In the genomic region with DNA sequence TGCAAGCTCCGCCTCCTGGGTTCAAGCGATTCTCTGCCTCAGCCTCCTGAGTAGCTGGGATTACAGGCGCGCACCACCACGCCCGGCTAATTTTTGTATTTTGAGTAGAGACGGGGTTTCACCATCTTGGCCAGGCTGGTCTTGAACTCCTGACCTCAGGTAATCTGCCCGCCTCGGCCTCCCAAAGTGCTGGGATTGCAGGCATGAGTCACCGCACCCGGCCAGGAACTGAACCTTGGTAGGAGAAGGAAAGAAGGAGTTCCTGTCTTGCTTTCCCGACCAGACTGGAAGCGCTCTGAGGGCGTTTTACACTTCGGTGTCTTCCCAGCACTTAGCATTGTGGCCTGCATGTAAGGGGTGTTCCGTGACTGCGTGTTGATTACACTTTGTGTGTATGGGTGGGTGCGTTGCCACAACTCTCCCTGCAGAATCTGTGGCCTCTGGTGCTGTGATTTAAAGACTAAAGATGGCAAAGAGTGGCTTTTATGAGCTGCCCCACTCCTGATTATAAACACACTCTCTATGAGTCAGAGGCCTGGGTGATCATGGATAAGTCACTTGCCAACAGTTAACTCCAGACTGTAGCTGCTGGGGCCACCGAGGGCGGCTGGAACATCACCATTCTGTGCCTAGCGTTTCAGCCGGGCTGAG, we compare ENCODE assay signal across 8 cellular contexts. TPM values are rescaled to one million over a fixed set of nuclear protein-coding genes. Genes with fewer than 3 reads are reported as not detected.
DNase-seq lines count a peak whose midpoint lies in the region; ATAC-seq and TF ChIP-seq lines count a peak whose summit lies in the region.
"Not testable (repeated sequence)": the region's sequence is repeated elsewhere in the genome, so short reads cannot be mapped to it uniquely, and the experiment has no call there.

No MANE protein-coding gene starts in this region.

- WGBS in gastroesophageal sphincter (ENCODE audit: low coverage in 1 of 2), 2 donors, result 92 to 93% methylated on average over 9 to 11 of the region's 22 CpGs
- 82 to 92% (median 83%) methylated on average over 22 of the region's 22 CpGs for WGBS in stomach, 5 donors

- CTCF ChIA-PET in CD8-positive, alpha-beta memory T cell (lab: Charles Lee), result interaction anchor here (0.8 kb wide), 1 partner anchor 91 kb away, joined by 3 read pairs; no protein-coding TSS in a partner anchor
- CTCF ChIA-PET in T-cell (lab: Charles Lee), result not testable (repeated sequence)

- H3K36me3 Mint-ChIP-seq in CD8-positive, alpha-beta memory T cell, result peaks cover 0 to 50% (median 11%) of the 10 kb centered on the region in 3 donors
- H3K36me3 Mint-ChIP-seq in T-cell, result peaks cover 18% of the 10 kb centered on the region

- H3K4me1 ChIP-seq in ACC112 (ENCODE audit: control insufficient read depth, insufficient read depth, low read length, unreplicated experiment) (peaks cover 64% of the 10 kb centered on the region), colonic mucosa (peaks cover 15% of the 10 kb centered on the region), gastroesophageal sphincter (peaks cover 0 to 87% (median 11%) of the 10 kb centered on the region in 3 donors), mucosa of descending colon (ENCODE audit: low read depth) (peaks cover 19% of the 10 kb centered on the region), stomach (peaks cover 45 to 85% (median 68%) of the 10 kb centered on the region in 4 donors)
- H3K4me1 ChIP-seq in CD8-positive, alpha-beta memory T cell (ENCODE audit: insufficient read depth, low read length), result peaks cover 36% of the 10 kb centered on the region

- peaks cover 29 to 53% (median 41%) of the 10 kb centered on the region in 3 donors for H3K4me1 Mint-ChIP-seq in CD8-positive, alpha-beta memory T cell
- H3K4me1 Mint-ChIP-seq in T-cell, result peaks cover 52 to 55% (median 54%) of the 10 kb centered on the region in 3 donors

- H3K27me3 Mint-ChIP-seq in CD8-positive, alpha-beta memory T cell; T-cell: not testable (repeated sequence)

- not testable (repeated sequence) for TF ChIP-seq EP300 in gastroesophageal sphincter (IDR thresholded peaks at IDR 0.05); stomach (IDR thresholded peaks at IDR 0.05)

- not testable (repeated sequence) for TF ChIP-seq POLR2A in gastroesophageal sphincter (IDR thresholded peaks at IDR 0.05); stomach (IDR thresholded peaks at IDR 0.05)

- not testable (repeated sequence) for DNase-seq in CD8-positive, alpha-beta memory T cell; T-cell; colonic mucosa; mucosa of descending colon; stomach
- DNase-seq in M059J (ENCODE audit: low read depth), result peak; percentile 92

- peaks cover 13% of the 10 kb centered on the region for H3K79me2 ChIP-seq in ACC112 (ENCODE audit: control insufficient read depth, insufficient read depth, low read length, unreplicated experiment)

- POLR2A ChIA-PET in CD8-positive, alpha-beta memory T cell (lab: Charles Lee); T-cell (lab: Charles Lee): not testable (repeated sequence)

- not testable (repeated sequence) for ATAC-seq in T-cell (replicated peaks in 1 of 4); gastroesophageal sphincter
- ATAC-seq in mucosa of descending colon, result peak; percentile 25

- intact Hi-C loops in colonic mucosa (cut with DNase I), result loop anchor here (5.0 kb wide), 1 partner anchor 95 kb away; no protein-coding TSS in a partner anchor
- intact Hi-C loops in mucosa of descending colon (cut with DNase I, micrococcal nuclease); stomach (cut with DNase I; ENCODE audit: low total_unique reads): not testable (repeated sequence)

- H3K27ac Mint-ChIP-seq in CD8-positive, alpha-beta memory T cell, result peak overlapping the region in 6 of 8 donors; percentile 7 to 87 (median 52)
- H3K27ac Mint-ChIP-seq in T-cell, result peak overlapping the region; percentile 44 to 96

- not testable (repeated sequence) for H3K4me3 Mint-ChIP-seq in CD8-positive, alpha-beta memory T cell
- peak overlapping the region in 1 of 3 donors; percentile 60 for H3K4me3 Mint-ChIP-seq in T-cell

- not testable (repeated sequence) for H3K9ac ChIP-seq in colonic mucosa (ENCODE audit: low read depth in 2 of 2, low read length in 2 of 2)

- H3K9me3 Mint-ChIP-seq in CD8-positive, alpha-beta memory T cell; T-cell: not testable (repeated sequence)

- not testable (repeated sequence) for H3K9me3 ChIP-seq in CD8-positive, alpha-beta memory T cell (ENCODE audit: low read length); colonic mucosa; gastroesophageal sphincter; mucosa of descending colon; stomach

- H3K27ac ChIP-seq in ACC112 (ENCODE audit: low read depth, low read length) (peak overlapping the region; percentile 43), colonic mucosa (peak overlapping the region; percentile 3), gastroesophageal sphincter (peak overlapping the region in 3 of 4 donors; percentile 9 to 69 (median 57)), stomach (peak overlapping the region; percentile 61 to 84 (median 69))
- H3K27ac ChIP-seq in CD8-positive, alpha-beta memory T cell (ENCODE audit: low read depth, low read length), result not testable (repeated sequence)

- not testable (repeated sequence) for H3K4me3 ChIP-seq in ACC112 (ENCODE audit: low read depth, low read length); CD8-positive, alpha-beta memory T cell (ENCODE audit: low read length); colonic mucosa; gastroesophageal sphincter; mucosa of descending colon; stomach

- H3K36me3 ChIP-seq in ACC112 (ENCODE audit: insufficient read depth, low read length) (peaks cover 17% of the 10 kb centered on the region), stomach (peaks cover 0 to 22% (median 7%) of the 10 kb centered on the region in 4 donors)
- peaks cover 11% of the 10 kb centered on the region for H3K36me3 ChIP-seq in CD8-positive, alpha-beta memory T cell (ENCODE audit: insufficient read depth, low read length)
- H3K36me3 ChIP-seq in colonic mucosa; gastroesophageal sphincter; mucosa of descending colon (ENCODE audit: low read depth): not testable (repeated sequence)

- H2AFZ ChIP-seq in ACC112 (ENCODE audit: low read length, unreplicated experiment), result not testable (repeated sequence)

- H3K27me3 ChIP-seq in ACC112 (ENCODE audit: insufficient read depth, low read length); CD8-positive, alpha-beta memory T cell (ENCODE audit: insufficient read depth, low read length, poor library complexity, severe bottlenecking); colonic mucosa; gastroesophageal sphincter; stomach: not testable (repeated sequence)

- not testable (repeated sequence) for TF ChIP-seq CTCF in colonic mucosa (IDR thresholded peaks at IDR 0.05); gastroesophageal sphincter (IDR thresholded peaks at IDR 0.05); mucosa of descending colon (IDR thresholded peaks at IDR 0.05); stomach (IDR thresholded peaks at IDR 0.05)

RNA-seq across cellular contexts. Expression of a gene that starts 46.0 kb away (rescaled TPM):
- 100 to 1,000 TPM; 565 to 566 TPM for total RNA-seq in CD8-positive, alpha-beta memory T cell
- 57.1 TPM for polyA plus RNA-seq in CD8-positive, alpha-beta memory T cell
- total RNA-seq in M059J (2014; rRNA removed; shearing (Covaris generic)), result 49.9 and 69.0 TPM in 2 replicates
- 100 to 1,000 TPM in 1 of 5 donors, 10 to 100 TPM in 4; 40.6 to 102 (median 53.3) TPM for total RNA-seq in T-cell
- total RNA-seq in colonic mucosa, result 100 to 1,000 TPM in 1 of 2 donors, 10 to 100 TPM in 1; 45.8 to 107 TPM
- 100 to 1,000 TPM; 105 to 199 (median 137) TPM for total RNA-seq in gastroesophageal sphincter
- total RNA-seq in mucosa of descending colon, result 10 to 100 TPM; 32.2 to 60.2 (median 35.7) TPM
- total RNA-seq in stomach, result 100 to 1,000 TPM in 3 of 5 donors, 10 to 100 TPM in 2; 33.0 to 148 (median 113) TPM
- polyA plus RNA-seq in stomach, result 10 to 100 TPM; 32.2 to 51.8 (median 36.2) TPM
